Comparison of ENCODE assay signal across 8 cellular contexts in genomic region chr6:11653028-11653583, GRCh38.
DNase-seq lines count a peak whose midpoint lies in the region; ATAC-seq and TF ChIP-seq lines count a peak whose summit lies in the region.

No MANE protein-coding gene starts in this region.

- no peaks in the 10 kb centered on the region; the same call in 1 of the 2 replicates for H3K36me3 ChIP-seq in ACC112 (ENCODE audit: insufficient read depth, low read length)

- no peak for TF ChIP-seq CTCF in foreskin keratinocyte (conservative IDR thresholded peaks at IDR 0.05)

- peak; percentile 47 for ATAC-seq in HG02759 (IDR thresholded peaks at IDR 0.05; ENCODE audit: unreplicated experiment)
- peak; percentile 63 for ATAC-seq in foreskin keratinocyte
- ATAC-seq in GM21515 (IDR thresholded peaks at IDR 0.05; ENCODE audit: unreplicated experiment): no peak
- no peak for ATAC-seq in HG03520 (IDR thresholded peaks at IDR 0.05; ENCODE audit: unreplicated experiment)

- H3K79me2 ChIP-seq in ACC112 (ENCODE audit: control insufficient read depth, insufficient read depth, low read length, unreplicated experiment): no peaks in the 10 kb centered on the region

- H3K4me3 ChIP-seq in ACC112 (ENCODE audit: low read depth, low read length): peak overlapping the region; percentile 35; the same call in 1 of the 2 replicates

- no peaks in the 10 kb centered on the region for H3K27me3 ChIP-seq in ACC112 (ENCODE audit: insufficient read depth, low read length)
- no peaks in the 10 kb centered on the region for H3K27me3 ChIP-seq in foreskin keratinocyte

- peak overlapping the region; percentile 43 for H2AFZ ChIP-seq in ACC112 (ENCODE audit: low read length, unreplicated experiment)

- H3K27ac ChIP-seq in ACC112 (ENCODE audit: low read depth, low read length): peak overlapping the region; percentile 85
- H3K27ac ChIP-seq in foreskin keratinocyte: no peak overlapping the region

- H3K4me1 ChIP-seq in ACC112 (ENCODE audit: control insufficient read depth, insufficient read depth, low read length, unreplicated experiment) (peaks cover 51% of the 10 kb centered on the region), foreskin keratinocyte (peaks cover 16% of the 10 kb centered on the region)

- peak; percentile 3 for DNase-seq in activated CD4-positive, alpha-beta T cell treated with anti-CD3 and anti-CD28 coated beads, Interleukin-2, amount 50 U/mL, for 1 hour
- DNase-seq in foreskin keratinocyte (peak in 1 of 2 donors; percentile 69), germinal center (ENCODE audit: low spot score) (no peak)
- DNase-seq in stimulated activated CD4-positive, alpha-beta T cell treated with anti-CD3 and anti-CD28 coated beads, Interleukin-4, amount 100 ng/mL, for 4 hours: peak; percentile 6 to 61

Comparison
In these comparisons a context has a peak if more than half of its experiments do, and no peak if none do; other contexts are left out.
1. ATAC-seq: peak in HG02759 (single experiment) and foreskin keratinocyte (single experiment); none in GM21515 (single experiment) and HG03520 (single experiment).